In genomic region chr13:100698331-100698730, GRCh38 we compare ENCODE assay signal across 4 cellular contexts. TPM values are rescaled to one million over a fixed set of nuclear protein-coding genes. Genes with fewer than 3 reads are reported as not detected.
A peak's percentile ranks its signal among the peaks of the same experiment; 100 is the strongest.
DNase-seq lines count a peak whose midpoint lies in the region; ATAC-seq, FAIRE-seq and TF ChIP-seq lines count a peak whose summit lies in the region.
"Not testable (repeated sequence)": the region's sequence is repeated elsewhere in the genome, so short reads cannot be mapped to it uniquely, and the experiment has no call there.

No MANE protein-coding gene starts in this region.

- H3K4me1 Mint-ChIP-seq in GM23338 (peaks cover 12% of the 10 kb centered on the region), WTC11 (peaks cover 18% of the 10 kb centered on the region)

- not testable (repeated sequence) for TF ChIP-seq EP300 in K562 (IDR thresholded peaks at IDR 0.05; ENCODE audit: low read length); HepG2 (IDR thresholded peaks at IDR 0.05; ENCODE audit: low read depth in 2 of 2, low read length in 2 of 2); HepG2 (CRISPR knock-in tag; IDR thresholded peaks at IDR 0.05; ENCODE audit: borderline replicate concordance)

- H4K20me1 ChIP-seq in GM23338 (replicated peaks; ENCODE audit: insufficient read depth); K562 (replicated peaks; ENCODE audit: control insufficient read depth, insufficient read depth, low read length); HepG2 (ENCODE audit: insufficient read depth, low read length): not testable (repeated sequence)

- not testable (repeated sequence) for H3K79me2 ChIP-seq in GM23338 (replicated peaks; ENCODE audit: insufficient read depth); K562 (ENCODE audit: control insufficient read depth, insufficient read depth, low read length); HepG2 (ENCODE audit: insufficient read depth, low read length)

- CTCF ChIA-PET in WTC11 (lab: Charles Lee); K562 (lab: Yijun Ruan, JAX; ENCODE audit: low intra/inter-chr PET ratio); HepG2 (lab: Yijun Ruan, JAX; ENCODE audit: low intra/inter-chr PET ratio, low total read pairs): not testable (repeated sequence)

- POLR2A ChIA-PET in WTC11 (lab: Charles Lee); K562 (lab: Yijun Ruan, JAX); HepG2 (lab: Yijun Ruan, JAX): not testable (repeated sequence)

- not testable (repeated sequence) for TF ChIP-seq CTCF in GM23338 (conservative IDR thresholded peaks at IDR 0.05; ENCODE audit: low read depth in 2 of 2); WTC11 (IDR thresholded peaks at IDR 0.05); K562 (IDR thresholded peaks at IDR 0.05 in 2 of 3, conservative IDR thresholded peaks at IDR 0.05 in 1 of 3; ENCODE audit: insufficient read depth in 2 of 3, low read depth in 1 of 3, low read length in 3 of 3); HepG2 (CRISPR knock-in tag; IDR thresholded peaks at IDR 0.05)

- in situ Hi-C loops in K562 (cut with MboI) = not testable (repeated sequence)
- in situ Hi-C loops in HepG2 (cut with HindIII; ENCODE audit: extremely low pct_ligation_motif_present, low pct_unique_long_range_greater_than_20kb) = loop anchor here (25.0 kb wide), 1 partner anchor 414 kb away; no protein-coding TSS in a partner anchor

- H2AFZ ChIP-seq in GM23338; K562 (ENCODE audit: low read depth, low read length); HepG2 (ENCODE audit: low read length): not testable (repeated sequence)

- not testable (repeated sequence) for ATAC-seq in GM23338, WTC11, K562, HepG2

- not testable (repeated sequence) for TF ChIP-seq POLR2A in K562 (conservative IDR thresholded peaks at IDR 0.05); HepG2 (IDR thresholded peaks at IDR 0.05; ENCODE audit: insufficient read depth in 1 of 2, low read depth in 2 of 2, low read length in 2 of 2)

- H3F3A ChIP-seq in GM23338 (replicated peaks; ENCODE audit: low read depth) = not testable (repeated sequence)

- not testable (repeated sequence) for H3K27ac ChIP-seq in GM23338 (ENCODE audit: low read depth); K562 (ENCODE audit: extremely low read depth, low read depth, low read length); HepG2 (ENCODE audit: extremely low read length, insufficient read depth, low read length)

- H3K4me2 ChIP-seq in GM23338; K562 (ENCODE audit: insufficient read depth, low read length); HepG2 (ENCODE audit: low read depth, low read length): not testable (repeated sequence)

- not testable (repeated sequence) for FAIRE-seq in K562 (lab: Jason Lieb, UNC); HepG2 (lab: Jason Lieb, UNC)

- H3K36me3 Mint-ChIP-seq in GM23338 (ENCODE audit: low read depth); WTC11: not testable (repeated sequence)

- H3K27me3 Mint-ChIP-seq in GM23338 (ENCODE audit: insufficient read depth, low read depth, poor library complexity); WTC11 (ENCODE audit: low read depth): not testable (repeated sequence)

- H3K9me1 ChIP-seq in K562 (ENCODE audit: control insufficient read depth, insufficient read depth, low read length) = not testable (repeated sequence)

- H3K4me3 ChIP-seq in GM23338 = 0 out of 2 replicates have a peak overlapping the region, but pooled peaks have one; percentile 16
- not testable (repeated sequence) for H3K4me3 ChIP-seq in K562; HepG2 (replicated peaks in 1 of 3; ENCODE audit: insufficient read depth in 1 of 3, low read depth in 2 of 3, low read length in 3 of 3)

- not testable (repeated sequence) for H3K36me3 ChIP-seq in GM23338 (ENCODE audit: insufficient read depth); K562 (ENCODE audit: control insufficient read depth, insufficient read depth, low read length); HepG2 (replicated peaks in 1 of 2; ENCODE audit: control insufficient read depth in 1 of 2, insufficient read depth in 2 of 2, low read length in 2 of 2)

- intact Hi-C loops in K562 (cut with micrococcal nuclease); HepG2 (cut with micrococcal nuclease; ENCODE audit: unreplicated experiment): not testable (repeated sequence)

- no CpG with 5 or more reads among the region's 16 CpGs for WGBS in K562 (ENCODE audit: insufficient coverage, low coverage, missing lambda C conversion rate)
- WGBS in HepG2 (ENCODE audit: low lambda C conversion rate) = no CpG with 5 or more reads among the region's 16 CpGs

- not testable (repeated sequence) for H3K4me1 ChIP-seq in GM23338 (ENCODE audit: insufficient read depth); K562 (replicated peaks in 1 of 2; ENCODE audit: control insufficient read depth in 2 of 2, insufficient read depth in 2 of 2, low read length in 2 of 2)
- H3K4me1 ChIP-seq in HepG2 (ENCODE audit: insufficient read depth, low read length) = peaks cover 12% of the 10 kb centered on the region

- not testable (repeated sequence) for TF ChIP-seq RAD21 in K562 (CRISPR knock-in tag; conservative IDR thresholded peaks at IDR 0.05 in 1 of 2, IDR thresholded peaks at IDR 0.05 in 1 of 2); HepG2 (CRISPR knock-in tag; IDR thresholded peaks at IDR 0.05)

- not testable (repeated sequence) for H3K9me2 ChIP-seq in GM23338 (ENCODE audit: insufficient read depth)

- H3K9me3 Mint-ChIP-seq in GM23338 = peaks cover 11% of the 10 kb centered on the region; the same call in 2 of the 3 replicates
- not testable (repeated sequence) for H3K9me3 Mint-ChIP-seq in WTC11

- H3K27ac Mint-ChIP-seq in GM23338, WTC11: not testable (repeated sequence)

- DNase-seq in GM23338 (ENCODE audit: low spot score); K562 (ENCODE audit: extremely low read depth in 1 of 4, low spot score in 3 of 4); HepG2 (ENCODE audit: low spot score): not testable (repeated sequence)
- peak; percentile 35 for DNase-seq in WTC11 (ENCODE audit: low spot score)

- not testable (repeated sequence) for H3K9me3 ChIP-seq in K562 (replicated peaks; ENCODE audit: control insufficient read depth, insufficient read depth, low read depth, low read length); HepG2 (ENCODE audit: low read length)

- H3K4me3 Mint-ChIP-seq in GM23338 = not testable (repeated sequence)
- H3K4me3 Mint-ChIP-seq in WTC11 = peak overlapping the region; percentile 51

- BruUV-seq in K562 (replicated peaks; lab: Mats Ljungman, UMichigan); HepG2 (replicated peaks; lab: Mats Ljungman, UMichigan): not testable (repeated sequence)

- H3K27me3 ChIP-seq in GM23338 (ENCODE audit: insufficient read depth); K562 (ENCODE audit: control insufficient read depth in 2 of 2, insufficient read depth in 2 of 2, low read length in 2 of 2); HepG2 (ENCODE audit: control insufficient read depth in 1 of 2, insufficient read depth in 2 of 2, low read length in 2 of 2): not testable (repeated sequence)

- H3K9ac ChIP-seq in K562 (ENCODE audit: insufficient read depth in 1 of 2, low read depth in 2 of 2, low read length in 2 of 2); HepG2 (ENCODE audit: insufficient read depth, low read depth, low read length): not testable (repeated sequence)

RNA-seq across cellular contexts. Expression of gene TMTC4, which starts 23.7 kb away (rescaled TPM):
- 37.9 and 50.0 TPM in 2 replicates for total RNA-seq in GM23338 (2014; rRNA removed; shearing (Covaris generic))
- polyA plus RNA-seq in GM23338 (2016; fragmentation: Nextera tagmentation; extraction: Ambion mirVana) = 16.0 and 21.9 TPM in 2 replicates
- total RNA-seq in WTC11 (2021) = 45.5 to 49.6 TPM (median 47.8 TPM) in 3 replicates
- total RNA-seq in K562 (2011; cell fraction: chromatin; rRNA removed; ENCODE audit: low replicate concordance) = 69.5 and 72.0 TPM in 2 replicates
- total RNA-seq in K562 (2011; cell fraction: nucleolus; rRNA removed) = 39.7 and 40.4 TPM in 2 replicates
- total RNA-seq in K562 (2011; cell fraction: nucleoplasm; rRNA removed) = 53.1 and 53.5 TPM in 2 replicates
- total RNA-seq in K562 (2014; rRNA removed) = 13.6 and 14.5 TPM in 2 replicates
- total RNA-seq in K562 (2014; rRNA removed; fragmentation: Illumina TruSeq; extraction: Trizol) = 11.8 and 14.4 TPM in 2 replicates
- total RNA-seq in K562 (2015; rRNA removed; fragmentation: Illumina TruSeq; extraction: Trizol) = 10.0 TPM in 2 replicates
- total RNA-seq in K562 (2021) = 15.1 and 16.7 TPM in 2 replicates
- 15.2 and 17.3 TPM in 2 replicates for polyA plus RNA-seq in K562 (2011; rRNA removed)
- 10.9 and 16.4 TPM in 2 replicates for polyA plus RNA-seq in K562 (2011; cell fraction: cytosol; rRNA removed)
- polyA plus RNA-seq in K562 (2011; cell fraction: nucleus; rRNA removed) = 69.1 and 95.5 TPM in 2 replicates
- 9.5 and 10.9 TPM in 2 replicates for polyA plus RNA-seq in K562 (2012)
- polyA plus RNA-seq in K562 (2014; fragmentation: Illumina TruSeq; extraction: Trizol) = 10.1 and 11.0 TPM in 2 replicates
- 1 to 10 TPM; 3.5 to 3.6 TPM for polyA plus RNA-seq in K562 (2014; fragmentation: Nextera tagmentation; extraction: Ambion mirVana)
- polyA plus RNA-seq in K562 (2014; rRNA removed) = 12.8 and 14.3 TPM in 2 replicates
- polyA minus RNA-seq in K562 (2011; rRNA and poly(A)+ RNA removed) = 18.1 and 25.7 TPM in 2 replicates
- polyA minus RNA-seq in K562 (2011; cell fraction: cytosol; rRNA and poly(A)+ RNA removed) = 9.5 and 10.3 TPM in 2 replicates
- polyA minus RNA-seq in K562 (2011; cell fraction: nucleus; rRNA and poly(A)+ RNA removed) = 24.1 and 34.4 TPM in 2 replicates
- 16.2 and 22.6 TPM in 2 replicates for total RNA-seq in HepG2 (2016; rRNA removed; fragmentation: Illumina TruSeq; extraction: Trizol)
- total RNA-seq in HepG2 (2016; cell fraction: cytosol; rRNA removed; fragmentation: Illumina TruSeq; extraction: Trizol; ENCODE audit: low read depth) = 8.7 and 10.1 TPM in 2 replicates
- 16.0 and 25.1 TPM in 2 replicates for total RNA-seq in HepG2 (2016; cell fraction: insoluble cytoplasmic fraction; rRNA removed; fragmentation: Illumina TruSeq; extraction: Trizol)
- 20.3 and 21.0 TPM in 2 replicates for total RNA-seq in HepG2 (2016; cell fraction: membrane; rRNA removed; fragmentation: Illumina TruSeq; extraction: Trizol)
- total RNA-seq in HepG2 (2016; cell fraction: nucleus; rRNA removed; fragmentation: Illumina TruSeq; extraction: Trizol) = 30.2 and 35.0 TPM in 2 replicates
- 14.4 and 16.0 TPM in 2 replicates for polyA plus RNA-seq in HepG2 (2011; rRNA removed)
- 13.7 and 14.9 TPM in 2 replicates for polyA plus RNA-seq in HepG2 (2011; cell fraction: cytosol; rRNA removed)
- 35.7 and 38.1 TPM in 2 replicates for polyA plus RNA-seq in HepG2 (2011; cell fraction: nucleus; rRNA removed)
- 14.3 and 16.3 TPM in 2 replicates for polyA plus RNA-seq in HepG2 (2012)
- polyA plus RNA-seq in HepG2 (2016; cell fraction: cytosol; fragmentation: Illumina TruSeq; extraction: Trizol; ENCODE audit: low read depth) = 6.3 and 7.8 TPM in 2 replicates
- 11.4 and 13.2 TPM in 2 replicates for polyA plus RNA-seq in HepG2 (2016; cell fraction: insoluble cytoplasmic fraction; fragmentation: Illumina TruSeq; extraction: Trizol; ENCODE audit: low read depth)
- 12.5 and 12.8 TPM in 2 replicates for polyA plus RNA-seq in HepG2 (2016; cell fraction: membrane; fragmentation: Illumina TruSeq; extraction: Trizol; ENCODE audit: low read depth)
- polyA plus RNA-seq in HepG2 (2016; cell fraction: nucleus; fragmentation: Illumina TruSeq; extraction: Trizol; ENCODE audit: insufficient read depth, low read depth) = 30.9 and 32.8 TPM in 2 replicates
- 21.4 and 23.9 TPM in 2 replicates for polyA minus RNA-seq in HepG2 (2011; rRNA and poly(A)+ RNA removed; ENCODE audit: low replicate concordance)
- 13.1 and 14.7 TPM in 2 replicates for polyA minus RNA-seq in HepG2 (2011; cell fraction: cytosol; rRNA and poly(A)+ RNA removed)
- polyA minus RNA-seq in HepG2 (2011; cell fraction: nucleus; rRNA and poly(A)+ RNA removed) = 33.5 and 38.2 TPM in 2 replicates
